29 cellular contexts compared by ENCODE assay signal in the genomic region with DNA sequence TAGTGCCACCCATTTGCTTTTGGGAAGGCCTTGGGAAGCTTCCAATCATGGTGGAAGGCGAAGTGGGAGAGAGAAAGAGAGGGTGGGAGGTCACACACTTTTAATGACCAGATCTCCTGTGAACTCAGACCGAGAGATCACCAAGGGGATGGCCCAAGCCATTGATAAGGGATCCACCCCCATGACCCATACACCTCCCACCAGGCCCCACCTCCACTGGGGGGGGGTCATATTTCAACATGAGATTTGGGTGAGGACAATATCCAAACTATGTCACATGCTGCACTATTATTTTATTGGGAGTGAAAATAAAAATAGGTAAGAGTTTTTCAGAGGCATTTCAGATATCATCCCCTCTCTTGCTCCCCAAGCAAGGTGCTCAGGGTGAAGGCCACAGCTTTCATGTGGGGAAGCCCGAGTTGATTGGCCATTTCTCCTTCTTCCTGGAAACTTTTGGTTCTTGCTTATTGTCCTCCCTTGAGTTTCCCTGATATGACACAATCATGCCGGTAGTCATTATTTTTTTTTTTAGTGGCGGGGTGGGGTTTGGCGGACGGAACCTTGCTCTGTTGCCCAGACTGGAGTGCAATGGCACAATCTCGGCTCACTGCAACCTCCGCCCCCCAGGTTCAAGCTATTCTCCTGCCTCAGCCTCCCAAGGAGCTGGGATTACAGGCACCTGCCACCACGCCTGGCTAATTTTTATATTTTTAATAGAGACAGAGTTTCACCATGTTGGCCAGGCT.
"Had no signal": no experiment of that assay in that cellular context is flagged by ENCODE, and none has a peak within 500 bp of the region (broad histone marks: within the 10 kb centered on the region; RNA-seq: fewer than 3 reads in every experiment).

No MANE protein-coding gene starts in this region.

- H3K4me2 ChIP-seq: neural progenitor cell, smooth muscle cell had no signal

- H3K4me1 ChIP-seq: left lung, lower lobe of right lung, parathyroid adenoma, right lobe of liver, suprapubic skin, upper lobe of right lung had no signal

- ATAC-seq: left colon, left lung, lower lobe of right lung, right lobe of liver, upper lobe of right lung had no signal

- H3K9me3 ChIP-seq: left lung, lower lobe of right lung, neutrophil, right atrium auricular region, right lobe of liver, suprapubic skin, thoracic aorta, tibial artery, upper lobe of right lung had no signal

- H2AFZ ChIP-seq: neural progenitor cell, parathyroid adenoma had no signal

- H3K4me3 Mint-ChIP-seq: mesothelial cell of epicardium; naive B cell; nephron progenitor cell; neural progenitor cell; stimulated activated naive CD8-positive, alpha-beta T cell treated with anti-CD3 and anti-CD28 coated beads, Interleukin-15, Interleukin-2, amounts not matched to agents 100 ng/mL and 50 ng/mL, for 24 hours had no signal

- H3K36me3 Mint-ChIP-seq: naive B cell had no signal

- H3K4me1 Mint-ChIP-seq: naive B cell had no signal

- H3K27ac ChIP-seq: left lung, lower lobe of right lung, neural progenitor cell, neutrophil, parathyroid adenoma, right atrium auricular region, right lobe of liver, suprapubic skin, thoracic aorta, tibial artery, upper lobe of right lung had no signal

- H3K27me3 Mint-ChIP-seq: naive B cell; stimulated activated naive CD8-positive, alpha-beta T cell treated with anti-CD3 and anti-CD28 coated beads, Interleukin-15, Interleukin-2, amounts not matched to agents 100 ng/mL and 50 ng/mL, for 24 hours had no signal

- FAIRE-seq: islet of Langerhans, kidney, urothelium cell line had no signal

- DNase-seq: head of caudate nucleus; hippocampal formation; kidney; left colon; left lung; lower lobe of right lung; mammary epithelial cell; mesenchymal stem cell; naive B cell; nephron progenitor cell; occipital lobe; right lobe of liver; stimulated activated CD4-positive, alpha-beta T cell treated with anti-CD3 and anti-CD28 coated beads, Interleukin-1b, Interleukin-23, amount 100 ng/mL, for 48 hours; stimulated activated CD4-positive, alpha-beta T cell treated with anti-CD3 and anti-CD28 coated beads, Interleukin-2, amount 100 ng/mL, for 48 hours; stimulated activated naive CD4-positive, alpha-beta T cell; trophoblast cell; upper lobe of right lung had no signal

- H3K9me3 Mint-ChIP-seq: naive B cell; stimulated activated naive CD8-positive, alpha-beta T cell treated with anti-CD3 and anti-CD28 coated beads, Interleukin-15, Interleukin-2, amounts not matched to agents 100 ng/mL and 50 ng/mL, for 24 hours had no signal

- H3K9ac ChIP-seq: neural progenitor cell, parathyroid adenoma had no signal

- H3K27ac Mint-ChIP-seq: mesothelial cell of epicardium; naive B cell; nephron progenitor cell; neural progenitor cell; stimulated activated naive CD8-positive, alpha-beta T cell treated with anti-CD3 and anti-CD28 coated beads, Interleukin-15, Interleukin-2, amounts not matched to agents 100 ng/mL and 50 ng/mL, for 24 hours had no signal

- H3K4me3 ChIP-seq: left lung, lower lobe of right lung, neural progenitor cell, right atrium auricular region, right lobe of liver, smooth muscle cell, suprapubic skin, thoracic aorta, tibial artery, upper lobe of right lung had no signal

- H3K36me3 ChIP-seq: left lung, neural progenitor cell, neutrophil, right lobe of liver, suprapubic skin had no signal

- H3K27me3 ChIP-seq: left lung, neutrophil, right atrium auricular region, right lobe of liver, suprapubic skin, tibial artery, upper lobe of right lung had no signal
